8 cellular contexts compared by ENCODE assay signal in the genomic region with DNA sequence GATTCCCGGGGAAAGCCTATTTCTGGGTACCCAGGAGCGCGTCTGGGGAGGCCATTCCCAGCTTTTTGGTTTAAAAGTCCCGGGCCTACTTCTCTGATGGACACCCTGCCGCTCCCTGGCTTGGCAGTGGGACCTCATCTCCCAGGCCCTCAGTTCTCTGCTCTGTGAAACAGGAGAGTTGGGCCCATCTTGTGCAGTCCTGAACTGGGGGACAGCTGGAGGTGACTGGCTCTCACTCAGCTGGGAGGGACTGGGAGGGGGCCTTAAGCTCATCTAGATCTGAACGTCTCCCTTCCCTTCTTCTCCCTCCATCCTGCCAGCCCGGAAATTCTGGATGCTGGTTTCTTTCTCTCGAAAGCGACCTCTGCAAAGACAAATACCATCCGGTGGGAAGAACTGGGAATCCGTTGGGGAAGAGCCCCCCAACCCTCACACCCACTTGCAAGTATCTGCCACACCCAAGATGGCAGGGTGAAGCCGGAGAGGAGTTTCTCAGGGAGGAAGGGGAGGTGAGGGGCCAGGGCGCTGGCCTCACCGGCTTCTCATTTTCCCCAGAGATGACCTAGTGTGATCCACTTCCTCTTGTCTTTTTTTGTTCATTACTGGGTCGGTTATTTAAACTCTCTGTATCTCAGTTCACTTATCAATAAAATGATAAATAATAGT. TPM values are rescaled to one million over a fixed set of nuclear protein-coding genes. Genes with fewer than 3 reads are reported as not detected.
DNase-seq lines count a peak whose midpoint lies in the region; ATAC-seq and TF ChIP-seq lines count a peak whose summit lies in the region.

No MANE protein-coding gene starts in this region.

- DNase-seq in heart left ventricle (no peak), Right ventricle myocardium superior (no peak), chondrocyte (ENCODE audit: low spot score) (no peak), uterus (no peak), hepatic stellate cell (ENCODE audit: low spot score) (no peak)
- DNase-seq in stimulated activated CD4-positive, alpha-beta T cell treated with anti-CD3 and anti-CD28 coated beads, Interleukin-15, amount 100 ng/mL, for 24 hours, result no peak

- H3K27me3 ChIP-seq in heart left ventricle, result no peaks in the 10 kb centered on the region
- no peaks in the 10 kb centered on the region for H3K27me3 ChIP-seq in mucosa of rectum (ENCODE audit: control insufficient read depth in 2 of 2, insufficient read depth in 2 of 2, low read length in 2 of 2)
- no peaks in the 10 kb centered on the region for H3K27me3 ChIP-seq in uterus

- H3K4me3 Mint-ChIP-seq in chondrocyte (ENCODE audit: unreplicated experiment), result peak overlapping the region; percentile 78

- peak overlapping the region; percentile 70 to 71 for H3K9ac ChIP-seq in mucosa of rectum (ENCODE audit: low read depth in 1 of 2, low read length in 2 of 2)

- H3K9me3 ChIP-seq in heart left ventricle (no peaks in the 10 kb centered on the region), mucosa of rectum (ENCODE audit: control insufficient read depth in 2 of 2, low read length in 2 of 2) (no peaks in the 10 kb centered on the region), uterus (no peaks in the 10 kb centered on the region)

- H3K27ac ChIP-seq in heart left ventricle (peak overlapping the region; percentile 80 to 95 (median 87)), mucosa of rectum (ENCODE audit: low read depth in 2 of 2, low read length in 2 of 2) (peak overlapping the region; percentile 49 to 83), uterus (peak overlapping the region; percentile 85)

- H3K36me3 Mint-ChIP-seq in chondrocyte (ENCODE audit: low read depth), result no peaks in the 10 kb centered on the region

- ATAC-seq in heart left ventricle (peak in 1 of 4 donors; percentile 1), Right ventricle myocardium superior (ENCODE audit: poor library complexity) (no peak), GM18858 (IDR thresholded peaks at IDR 0.05; ENCODE audit: unreplicated experiment) (no peak)

- H3K4me3 ChIP-seq in heart left ventricle (peak overlapping the region; percentile 65 to 94 (median 78)), mucosa of rectum (ENCODE audit: low read length in 2 of 2) (peak overlapping the region; percentile 73 to 82), uterus (peak overlapping the region; percentile 51 to 57)

- H3K36me3 ChIP-seq in heart left ventricle (no peaks in the 10 kb centered on the region), mucosa of rectum (ENCODE audit: control insufficient read depth in 2 of 2, insufficient read depth in 2 of 2, low read length in 2 of 2) (no peaks in the 10 kb centered on the region), uterus (no peaks in the 10 kb centered on the region)

- H3K27ac Mint-ChIP-seq in chondrocyte (ENCODE audit: unreplicated experiment), result peak overlapping the region; percentile 12

- TF ChIP-seq POLR2A in heart left ventricle (IDR thresholded peaks at IDR 0.05) (no peak), uterus (IDR thresholded peaks at IDR 0.05) (no peak)

- H3K4me1 ChIP-seq in heart left ventricle (peaks cover 0 to 85% (median 28%) of the 10 kb centered on the region in 12 donors), mucosa of rectum (ENCODE audit: control insufficient read depth in 2 of 2, insufficient read depth in 2 of 2, low read length in 2 of 2) (peaks cover 14 to 21% of the 10 kb centered on the region in 2 donors), uterus (no peaks in the 10 kb centered on the region)

- peaks cover 36% of the 10 kb centered on the region for H3K4me1 Mint-ChIP-seq in chondrocyte (ENCODE audit: low read depth)

- TF ChIP-seq CTCF in heart left ventricle (IDR thresholded peaks at IDR 0.05) (no peak), chondrocyte (IDR thresholded peaks at IDR 0.05) (no peak), uterus (IDR thresholded peaks at IDR 0.05) (no peak)

- no peaks in the 10 kb centered on the region for H3K27me3 Mint-ChIP-seq in chondrocyte (ENCODE audit: low read depth)

- intact Hi-C loops in heart left ventricle (cut with DNase I) (loop anchor here in 3 of 10 donors (5.0 kb wide), 2 partner anchors 58 to 162 kb away; no protein-coding TSS in a partner anchor), Right ventricle myocardium superior (cut with DNase I) (no loop called here), uterus (cut with DNase I; ENCODE audit: low total_unique reads) (no loop called here)

- H3K9me3 Mint-ChIP-seq in chondrocyte (ENCODE audit: low read depth), result no peaks in the 10 kb centered on the region

- WGBS in heart left ventricle, 4 donors, result 36 to 66% (median 51%) methylated on average over 15 of the region's 15 CpGs

RNA-seq across cellular contexts. Expression of gene RIN3, which starts 1.4 kb away (rescaled TPM):
- 10 to 100 TPM in 8 of 9 donors, 1 to 10 TPM in 1; 9.7 to 37.0 (median 14.6) TPM for total RNA-seq in heart left ventricle
- polyA plus RNA-seq in heart left ventricle, result 1 to 10 TPM; 8.6 to 8.7 TPM
- total RNA-seq in Right ventricle myocardium superior, result 11.0 TPM
- total RNA-seq in chondrocyte, result 18.8 to 24.2 TPM (median 20.2 TPM) in 3 replicates
- total RNA-seq in uterus, result 10 to 100 TPM in 2 of 4 donors, 1 to 10 TPM in 2; 6.2 to 29.8 (median 12.2) TPM
